ENCODE assay signal across 9 cellular contexts in genomic region chr6:41970436-41970846, GRCh38. TPM values are rescaled to one million over a fixed set of nuclear protein-coding genes. Genes with fewer than 3 reads are reported as not detected.
DNase-seq lines count a peak whose midpoint lies in the region; ATAC-seq and TF ChIP-seq lines count a peak whose summit lies in the region.
"Had no signal": no experiment of that assay in that cellular context is flagged by ENCODE, and none has a peak within 500 bp of the region (broad histone marks: within the 10 kb centered on the region; RNA-seq: fewer than 3 reads in every experiment).

No MANE protein-coding gene starts in this region.

- peaks cover 20% of the 10 kb centered on the region for H3K36me3 ChIP-seq in CD4-positive, CD25-positive, alpha-beta regulatory T cell (ENCODE audit: control insufficient read depth, insufficient read depth, low read length)

- no peak overlapping the region for H3K27ac ChIP-seq in CD4-positive, CD25-positive, alpha-beta regulatory T cell (ENCODE audit: insufficient read depth, low read length, poor library complexity, severe bottlenecking)

- DNase-seq in CD4-positive, CD25-positive, alpha-beta regulatory T cell = no peak
- DNase-seq in SIG-M5 treated with dmso at 0.1 percent for 504 hours (lab: John Stamatoyannopoulos, UW; ENCODE audit: unreplicated experiment) = peak; percentile 84
- peak; percentile 60 for DNase-seq in choroid plexus epithelial cell (ENCODE audit: low read depth)
- DNase-seq in renal cortical epithelial cell (ENCODE audit: low read depth) = peak; percentile 59
- no peak for DNase-seq in HT-29 (ENCODE audit: low spot score)
- no peak for DNase-seq in inferior parietal cortex (ENCODE audit: extremely low spot score)

- peaks cover 13 to 82% (median 37%) of the 10 kb centered on the region in 4 donors for H3K4me1 Mint-ChIP-seq in CD4-positive, CD25-positive, alpha-beta regulatory T cell
- H3K4me1 Mint-ChIP-seq: nephron had no signal

- H3K36me3 Mint-ChIP-seq in CD4-positive, CD25-positive, alpha-beta regulatory T cell = peaks cover 20% of the 10 kb centered on the region

- no peak overlapping the region for H3K4me3 ChIP-seq in CD4-positive, CD25-positive, alpha-beta regulatory T cell (ENCODE audit: low read depth, low read length)
- H3K4me3 ChIP-seq in choroid plexus epithelial cell (ENCODE audit: low read depth, low read length) = no peak overlapping the region

- H3K27ac Mint-ChIP-seq in CD4-positive, CD25-positive, alpha-beta regulatory T cell = peak overlapping the region; percentile 44 to 87 (median 85)

- H3K4me3 Mint-ChIP-seq in CD4-positive, CD25-positive, alpha-beta regulatory T cell = peak overlapping the region in 3 of 4 donors; percentile 30 to 72 (median 56)
- H3K4me3 Mint-ChIP-seq: nephron had no signal

- H3K9me3 Mint-ChIP-seq in CD4-positive, CD25-positive, alpha-beta regulatory T cell = no peaks in the 10 kb centered on the region
- H3K9me3 Mint-ChIP-seq: nephron had no signal

- no peaks in the 10 kb centered on the region for H3K27me3 Mint-ChIP-seq in CD4-positive, CD25-positive, alpha-beta regulatory T cell

- no peak for TF ChIP-seq CTCF in choroid plexus epithelial cell (conservative IDR thresholded peaks at IDR 0.05; ENCODE audit: low read depth, low read length)

- ATAC-seq in CD4-positive, CD25-positive, alpha-beta regulatory T cell (ENCODE audit: low read depth in 2 of 2) = peak; percentile 34 to 39
- ATAC-seq in HG02610 (IDR thresholded peaks at IDR 0.05; ENCODE audit: unreplicated experiment) = no peak
- ATAC-seq in GM21576 (IDR thresholded peaks at IDR 0.05; ENCODE audit: unreplicated experiment) = no peak

- peaks cover 25% of the 10 kb centered on the region for H3K4me1 ChIP-seq in CD4-positive, CD25-positive, alpha-beta regulatory T cell (ENCODE audit: control insufficient read depth, insufficient read depth, low read length, poor library complexity, severe bottlenecking)

- no peaks in the 10 kb centered on the region for H3K27me3 ChIP-seq in CD4-positive, CD25-positive, alpha-beta regulatory T cell (ENCODE audit: control insufficient read depth, insufficient read depth, low read length)

- no peaks in the 10 kb centered on the region for H3K9me3 ChIP-seq in CD4-positive, CD25-positive, alpha-beta regulatory T cell (ENCODE audit: control insufficient read depth in 2 of 2, low read length in 2 of 2)

RNA-seq across cellular contexts. Expression of gene CCND3, which starts 28.8 kb away (rescaled TPM):
- 319 TPM for total RNA-seq in CD4-positive, CD25-positive, alpha-beta regulatory T cell
- 100 to 1,000 TPM; 246 to 564 (median 389) TPM for polyA plus RNA-seq in CD4-positive, CD25-positive, alpha-beta regulatory T cell
- total RNA-seq in renal cortical epithelial cell = 54.9 and 113 TPM in 2 replicates
- 70.5 and 79.7 TPM in 2 replicates for total RNA-seq in HT-29 (2014; rRNA removed; shearing (Covaris generic))

RNA-seq across cellular contexts. Expression of gene BYSL, which starts 49.1 kb away (rescaled TPM):
- 1.8 TPM for total RNA-seq in CD4-positive, CD25-positive, alpha-beta regulatory T cell
- polyA plus RNA-seq in CD4-positive, CD25-positive, alpha-beta regulatory T cell = 1 to 10 TPM; 5.0 to 7.6 (median 5.9) TPM
- 12.5 and 31.4 TPM in 2 replicates for total RNA-seq in renal cortical epithelial cell
- total RNA-seq in HT-29 (2014; rRNA removed; shearing (Covaris generic)) = 40.7 and 53.9 TPM in 2 replicates

RNA-seq across cellular contexts. Expression of gene MED20, which starts 49.5 kb away (rescaled TPM):
- total RNA-seq in CD4-positive, CD25-positive, alpha-beta regulatory T cell = 4.3 TPM
- 1 to 10 TPM; 3.0 to 7.9 (median 6.1) TPM for polyA plus RNA-seq in CD4-positive, CD25-positive, alpha-beta regulatory T cell
- 39.2 and 42.5 TPM in 2 replicates for total RNA-seq in renal cortical epithelial cell
- total RNA-seq in HT-29 (2014; rRNA removed; shearing (Covaris generic)) = 18.3 and 25.4 TPM in 2 replicates

Comparison
In these comparisons a context has a peak if more than half of its experiments do, and no peak if none do; other contexts are left out.
1. ATAC-seq: peak in CD4-positive, CD25-positive, alpha-beta regulatory T cell (2 of 2); none in HG02610 (single experiment) and GM21576 (single experiment).
2. DNase-seq: peak in SIG-M5 treated with dmso at 0.1 percent for 504 hours (single experiment), choroid plexus epithelial cell (single experiment) and renal cortical epithelial cell (single experiment); none in CD4-positive, CD25-positive, alpha-beta regulatory T cell (0 of 3), HT-29 (single experiment) and inferior parietal cortex (single experiment).